10 cellular contexts compared by ENCODE assay signal in the genomic region with DNA sequence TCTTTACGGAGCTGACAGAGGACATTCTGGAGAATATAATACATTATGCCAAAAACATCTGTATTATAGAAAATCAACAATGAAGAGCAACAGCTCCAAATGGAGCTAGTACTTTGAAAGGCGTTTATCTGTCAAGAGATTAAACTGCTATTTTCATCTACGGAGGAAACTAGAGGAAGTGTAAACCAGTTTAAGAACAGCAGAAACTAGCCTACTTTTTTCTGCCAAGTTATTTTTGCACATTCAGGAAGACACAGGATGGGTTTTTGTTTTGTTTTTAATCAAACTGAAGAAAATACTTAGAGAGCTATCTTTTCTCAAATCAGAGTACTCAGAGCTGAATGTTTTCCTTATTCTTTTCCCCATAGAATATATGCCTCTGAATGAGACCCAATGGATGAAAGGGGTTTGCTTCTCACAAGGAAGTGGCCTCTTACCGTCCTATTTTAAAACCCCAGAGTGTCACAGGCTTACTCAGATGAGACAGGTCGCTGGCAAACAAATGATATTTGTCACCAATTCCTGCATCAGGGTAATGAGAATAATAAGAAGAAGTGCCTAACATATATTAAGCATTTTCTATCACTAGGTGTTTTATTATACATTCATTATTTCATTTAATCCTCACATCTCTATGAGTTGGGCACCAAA.
DNase-seq lines count a peak whose midpoint lies in the region; ATAC-seq, FAIRE-seq and TF ChIP-seq lines count a peak whose summit lies in the region.
"Had no signal": no experiment of that assay in that cellular context is flagged by ENCODE, and none has a peak within 500 bp of the region (broad histone marks: within the 10 kb centered on the region; RNA-seq: fewer than 3 reads in every experiment).

No MANE protein-coding gene starts in this region.

- TF ChIP-seq POLR2A in GM12891 (IDR thresholded peaks at IDR 0.05; ENCODE audit: low read depth, low read length) = no peak
- TF ChIP-seq POLR2A in uterus (IDR thresholded peaks at IDR 0.05) = no peak

- no peak for TF ChIP-seq CTCF in nephron (IDR thresholded peaks at IDR 0.05; ENCODE audit: unreplicated experiment in 3 of 3)
- TF ChIP-seq CTCF in uterus (IDR thresholded peaks at IDR 0.05) = no peak

- FAIRE-seq in GM12891 (lab: Jason Lieb, UNC) = peak; percentile 52
- FAIRE-seq: colon had no signal

- H3K36me3 ChIP-seq in uterus = no peaks in the 10 kb centered on the region
- H3K36me3 ChIP-seq: thoracic aorta had no signal

- no peaks in the 10 kb centered on the region for H3K36me3 Mint-ChIP-seq in activated CD4-positive, alpha-beta memory T cell treated with anti-CD3 and anti-CD28 coated beads for 36 hours
- no peaks in the 10 kb centered on the region for H3K36me3 Mint-ChIP-seq in nephron (ENCODE audit: low read depth)

- peak overlapping the region; percentile 35 for H3K27ac Mint-ChIP-seq in activated CD4-positive, alpha-beta memory T cell treated with anti-CD3 and anti-CD28 coated beads for 36 hours
- H3K27ac Mint-ChIP-seq in nephron = peak overlapping the region; percentile 78 to 91 (median 87)

- peak overlapping the region in 1 of 2 donors; percentile 5 for H3K27ac ChIP-seq in uterus
- H3K27ac ChIP-seq: thoracic aorta had no signal

- peaks cover 54% of the 10 kb centered on the region for H3K4me1 Mint-ChIP-seq in activated CD4-positive, alpha-beta memory T cell treated with anti-CD3 and anti-CD28 coated beads for 36 hours (ENCODE audit: low read depth)
- peaks cover 16% of the 10 kb centered on the region for H3K4me1 Mint-ChIP-seq in nephron

- intact Hi-C loops in activated CD4-positive, alpha-beta memory T cell treated with anti-CD3 and anti-CD28 coated beads for 36 hours (cut with micrococcal nuclease) = no loop called here
- intact Hi-C loops in uterus (cut with DNase I; ENCODE audit: low total_unique reads) = no loop called here

- CTCF ChIA-PET in activated CD4-positive, alpha-beta memory T cell treated with anti-CD3 and anti-CD28 coated beads for 36 hours (lab: Charles Lee) = interaction anchor here (1.0 kb wide), 1 partner anchor 55 kb away, joined by 3 read pairs; no protein-coding TSS in a partner anchor

- H3K4me1 ChIP-seq in uterus = no peaks in the 10 kb centered on the region

- no peaks in the 10 kb centered on the region for H3K27me3 ChIP-seq in uterus

- peak; percentile 45 for ATAC-seq in HG03175 (IDR thresholded peaks at IDR 0.05; ENCODE audit: unreplicated experiment)

- no peak for DNase-seq in GM12891 (ENCODE audit: insufficient read length, low spot score)
- DNase-seq in activated CD4-positive, alpha-beta memory T cell treated with anti-CD3 and anti-CD28 coated beads for 36 hours = no peak
- no peak for DNase-seq in glomerular visceral epithelial cell (ENCODE audit: extremely low spot score)
- DNase-seq in uterus = no peak
- no peak for DNase-seq in NCI-H1105 (lab: John Stamatoyannopoulos, UW)
- DNase-seq: stimulated activated CD4-positive, alpha-beta T cell treated with anti-CD3 and anti-CD28 coated beads, Interleukin-4, amount 100 ng/mL, for 1 hour had no signal

- H3K9me3 Mint-ChIP-seq in activated CD4-positive, alpha-beta memory T cell treated with anti-CD3 and anti-CD28 coated beads for 36 hours = peaks cover 5% of the 10 kb centered on the region
- H3K9me3 Mint-ChIP-seq in nephron = no peaks in the 10 kb centered on the region

- no peak overlapping the region for H3K4me3 Mint-ChIP-seq in activated CD4-positive, alpha-beta memory T cell treated with anti-CD3 and anti-CD28 coated beads for 36 hours
- peak overlapping the region in 1 of 3 experiments; percentile 29 for H3K4me3 Mint-ChIP-seq in nephron

- no peak overlapping the region for H3K4me3 ChIP-seq in uterus
- H3K4me3 ChIP-seq: thoracic aorta had no signal

- H3K27me3 Mint-ChIP-seq in activated CD4-positive, alpha-beta memory T cell treated with anti-CD3 and anti-CD28 coated beads for 36 hours = no peaks in the 10 kb centered on the region
- H3K27me3 Mint-ChIP-seq in nephron (ENCODE audit: low read depth) = peaks cover 8% of the 10 kb centered on the region

- POLR2A ChIA-PET in activated CD4-positive, alpha-beta memory T cell treated with anti-CD3 and anti-CD28 coated beads for 36 hours (lab: Charles Lee) = no interaction called here

- no peaks in the 10 kb centered on the region for H3K9me3 ChIP-seq in uterus
- H3K9me3 ChIP-seq: thoracic aorta had no signal

TF ChIP-seq in GM12891, 5 proteins besides CTCF, POLR2A, EP300 and RAD21:
- no peak for TF ChIP-seq SPI1 (IDR thresholded peaks at IDR 0.05; ENCODE audit: low read depth, low read length)
- TF ChIP-seq PAX5 (IDR thresholded peaks at IDR 0.05; ENCODE audit: insufficient read depth, low read length, severe bottlenecking) = no peak
- TF ChIP-seq POU2F2 (IDR thresholded peaks at IDR 0.05; ENCODE audit: low read depth, low read length) = no peak
- no peak for TF ChIP-seq TAF1 (IDR thresholded peaks at IDR 0.05; ENCODE audit: low read depth, low read length)
- no peak for TF ChIP-seq POLR2AphosphoS5 (IDR thresholded peaks at IDR 0.05; ENCODE audit: low read depth, low read length)
